ENCODE assay signal across 33 cellular contexts in genomic region chr6:5737460-5737859, GRCh38.
"Had no signal": no experiment of that assay in that cellular context is flagged by ENCODE, and none has a peak within 500 bp of the region (broad histone marks: within the 10 kb centered on the region; RNA-seq: fewer than 3 reads in every experiment).

No MANE protein-coding gene starts in this region.

- H3K4me1 ChIP-seq: body of pancreas, breast epithelium, SJSA1 had no signal

- H3K36me3 ChIP-seq: breast epithelium, MG63, SJSA1, WERI-Rb-1 had no signal

- H3K27ac ChIP-seq: body of pancreas, breast epithelium, coronary artery, SJSA1, WERI-Rb-1 had no signal

- H3K27me3 ChIP-seq: body of pancreas, breast epithelium, MG63, SJSA1 had no signal

- DNase-seq: activated CD4-positive, alpha-beta T cell treated with anti-CD3 and anti-CD28 coated beads for 36 hours; activated CD4-positive, alpha-beta T cell treated with anti-CD3 and anti-CD28 coated beads, Interleukin-2, amount 10 ng/mL, durations not matched to agents 7 days and 5 days; activated CD4-positive, alpha-beta T cell treated with anti-CD3 and anti-CD28 coated beads, Interleukin-2, amount 50 U/mL, for 48 hours; activated CD8-positive, alpha-beta T cell treated with anti-CD3 and anti-CD28 coated beads, Interleukin-2, amount 10 ng/mL, durations not matched to agents 7 days and 5 days; activated gamma-delta T cell; activated naive CD4-positive, alpha-beta T cell treated with Interleukin-2 at 50 U/mL for 16 hours; activated naive CD8-positive, alpha-beta T cell treated with anti-CD3 and anti-CD28 coated beads, Interleukin-2, amount 10 ng/mL, durations not matched to agents 7 days and 5 days; activated T-cell treated with anti-CD3 and anti-CD28 coated beads, Interleukin-2, amount 50 U/mL, for 24 hours; amygdala; body of pancreas; Kasumi-1; MG63; NCI-H1048; NCI-H1105 treated with DMSO at 0.1 percent for 48 hours; NCI-H1436; NCI-H1694; NCI-H2029; NCI-H2227 treated with DMSO at 0.1 percent for 48 hours; NCI-H446; NCI-H510A treated with DMSO at 0.1 percent for 48 hours; NCI-H526 treated with DMSO at 0.1 percent for 48 hours; NCI-H774; SHP77; SW 1271; T-helper 1 cell; T-helper 2 cell; T-helper 9 cell; WERI-Rb-1 had no signal

- H3K9me3 ChIP-seq: body of pancreas, breast epithelium, MG63, SJSA1 had no signal

- H3K4me3 ChIP-seq: body of pancreas, breast epithelium, coronary artery, MG63, SJSA1 had no signal

- ATAC-seq: activated CD4-positive, alpha-beta T cell treated with anti-CD3 and anti-CD28 coated beads for 36 hours; activated CD8-positive, alpha-beta T cell treated with anti-CD3 and anti-CD28 coated beads, Interleukin-2, amount 10 ng/mL, durations not matched to agents 7 days and 5 days; body of pancreas; Panc1 had no signal

- FAIRE-seq: astrocyte had no signal
